15 cellular contexts compared by ENCODE assay signal in the genomic region with DNA sequence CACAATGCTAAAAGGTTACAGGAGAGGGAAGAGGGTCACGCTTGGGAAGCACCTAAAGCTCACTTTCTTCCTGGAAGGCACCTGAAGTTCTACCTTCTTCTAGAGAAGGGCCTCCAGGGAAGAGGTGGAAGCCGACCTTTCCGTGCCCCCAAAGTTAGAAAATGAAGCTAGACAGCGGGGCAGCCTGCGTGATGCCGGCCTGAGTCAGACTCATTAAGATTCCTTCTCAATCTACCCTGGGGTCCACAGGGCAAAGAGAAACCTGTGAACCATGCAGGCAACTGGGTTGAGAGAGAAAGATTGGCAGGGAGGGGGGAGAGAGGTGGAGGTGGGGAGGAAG. TPM values are rescaled to one million over a fixed set of nuclear protein-coding genes. Genes with fewer than 3 reads are reported as not detected.
DNase-seq lines count a peak whose midpoint lies in the region; ATAC-seq, FAIRE-seq and TF ChIP-seq lines count a peak whose summit lies in the region.
"Had no signal": no experiment of that assay in that cellular context is flagged by ENCODE, and none has a peak within 500 bp of the region (broad histone marks: within the 10 kb centered on the region; RNA-seq: fewer than 3 reads in every experiment).

No MANE protein-coding gene starts in this region.

- in situ Hi-C loops in IMR-90 (cut with MboI; ENCODE audit: low sequenced_read_pairs): no loop called here
- in situ Hi-C loops in GM12878 (cut with MboI): loop anchor here (10.0 kb wide), 1 partner anchor 60 kb away; the partner anchor contains the start of gene CCDC167

- H3K4ac ChIP-seq in IMR-90 (ENCODE audit: low read depth, low read length): peak overlapping the region; percentile 84

- BruUV-seq in IMR-90 (replicated peaks; lab: Mats Ljungman, UMichigan) (no TSS peak), GM12878 (replicated peaks; lab: Mats Ljungman, UMichigan) (no TSS peak)

- H3K79me2 ChIP-seq in GM12878 (ENCODE audit: control insufficient read depth, insufficient read depth, low read length): peaks cover 61% of the 10 kb centered on the region

- H3K4me2 ChIP-seq in IMR-90 (ENCODE audit: low read depth, low read length) (peak overlapping the region; percentile 56; the same call in 1 of the 2 replicates), GM12878 (ENCODE audit: control insufficient read depth, insufficient read depth) (peak overlapping the region; percentile 56)

- no peak overlapping the region for H3K9ac ChIP-seq in IMR-90 (ENCODE audit: low read depth, low read length)
- H3K9ac ChIP-seq in GM12878 (ENCODE audit: control insufficient read depth, insufficient read depth, low read length): peak overlapping the region; percentile 86

- TF ChIP-seq EP300 in GM12878 (IDR thresholded peaks at IDR 0.05; ENCODE audit: borderline replicate concordance in 1 of 2, control insufficient read depth in 1 of 2, low read depth in 2 of 2, low read length in 2 of 2): no peak

- peak overlapping the region; percentile 73 for H4K91ac ChIP-seq in IMR-90 (ENCODE audit: insufficient read depth, low read depth, low read length)

- peak overlapping the region in 1 of 2 experiments; percentile 78; a peak in 2 of 4 replicates for H4K8ac ChIP-seq in IMR-90 (ENCODE audit: low read depth in 2 of 2, low read length in 2 of 2)

- TF ChIP-seq POLR2A in IMR-90 (IDR thresholded peaks at IDR 0.05; ENCODE audit: low read depth, low read length) (no peak), GM12878 (IDR thresholded peaks at IDR 0.05; ENCODE audit: low read depth, low read length) (no peak)

- intact Hi-C loops in IMR-90 (cut with micrococcal nuclease) (no loop called here), GM12878 (cut with micrococcal nuclease; ENCODE audit: unreplicated experiment) (loop anchor here (2.0 to 10.0 kb wide), 2 partner anchors 58 to 400 kb away; no protein-coding TSS in a partner anchor)

- no peak overlapping the region for H2AFZ ChIP-seq in IMR-90 (replicated peaks; ENCODE audit: low read length, poor library complexity)
- no peak overlapping the region for H2AFZ ChIP-seq in GM12878 (ENCODE audit: control insufficient read depth, low read depth, low read length)

- no peak for TF ChIP-seq CTCF in IMR-90 (conservative IDR thresholded peaks at IDR 0.05; ENCODE audit: low read depth, low read length)
- no peak for TF ChIP-seq CTCF in GM12878 (IDR thresholded peaks at IDR 0.05 in 2 of 3, conservative IDR thresholded peaks at IDR 0.05 in 1 of 3; ENCODE audit: control insufficient read depth in 2 of 3, extremely low read depth in 1 of 3, insufficient read depth in 1 of 3, low read depth in 3 of 3, low read length in 3 of 3)

- H2AK9ac ChIP-seq in IMR-90 (replicated peaks; ENCODE audit: low read depth, low read length, poor library complexity): peak overlapping the region; percentile 4

- CTCF ChIA-PET in IMR-90 (lab: Yijun Ruan, JAX) (interaction anchor here (1.3 kb wide), 1 partner anchor 11 kb away, joined by 3 read pairs; no protein-coding TSS in a partner anchor), GM12878 (lab: Yijun Ruan, JAX) (interaction anchor here (1.5 to 18.7 kb wide), 5 partner anchors 8 to 67 kb away, joined by 4 to 590 read pairs (median 8); no protein-coding TSS in a partner anchor)

- H3K4me3 ChIP-seq in IMR-90 (ENCODE audit: insufficient read depth, low read depth, low read length) (no peak overlapping the region), GM12878 (peak overlapping the region; percentile 81)
- H3K4me3 ChIP-seq: gastroesophageal sphincter, right lobe of liver had no signal

- peak; percentile 30 for ATAC-seq in IMR-90 (ENCODE audit: low read depth)
- peak; percentile 8 for ATAC-seq in GM12878
- ATAC-seq in HG02938 (IDR thresholded peaks at IDR 0.05; ENCODE audit: unreplicated experiment): no peak
- no peak for ATAC-seq in HG02870 (IDR thresholded peaks at IDR 0.05; ENCODE audit: unreplicated experiment)
- ATAC-seq: gastroesophageal sphincter, right lobe of liver had no signal

- peaks cover 15% of the 10 kb centered on the region for H3K4me1 ChIP-seq in IMR-90 (ENCODE audit: control insufficient read depth, insufficient read depth, low read length)
- H3K4me1 ChIP-seq in GM12878 (ENCODE audit: control insufficient read depth, insufficient read depth, low read length): peaks cover 86% of the 10 kb centered on the region
- H3K4me1 ChIP-seq: right lobe of liver had no signal

- WGBS in IMR-90 (ENCODE audit: extremely low coverage in 2 of 2, insufficient read length in 1 of 2), 2 experiments: no CpG with 5 or more reads among the region's 6 CpGs
- 1% methylated on average over 6 of the region's 6 CpGs for WGBS in GM12878 (ENCODE audit: insufficient coverage, insufficient replicate concordance, low lambda C conversion rate, missing lambda C conversion rate)

- SMC1A ChIA-PET in GM12878 (lab: Charles Lee; ENCODE audit: uncharacterized antibody, unreplicated experiment): interaction anchor here (0.7 to 15.4 kb wide), 7 partner anchors 9 to 67 kb away, joined by 3 to 232 read pairs (median 16); no protein-coding TSS in a partner anchor

- no peaks in the 10 kb centered on the region for H3K79me1 ChIP-seq in IMR-90 (ENCODE audit: low read depth in 1 of 2, low read length in 2 of 2)

- TF ChIP-seq RAD21 in IMR-90 (IDR thresholded peaks at IDR 0.05; ENCODE audit: low read length) (no peak), GM12878 (IDR thresholded peaks at IDR 0.05; ENCODE audit: insufficient read depth, low read depth, low read length) (no peak)

- peak overlapping the region; percentile 36; the same call in 1 of the 2 replicates for H3K14ac ChIP-seq in IMR-90 (replicated peaks; ENCODE audit: low read depth, low read length)

- no peaks in the 10 kb centered on the region for H3K9me3 ChIP-seq in IMR-90 (ENCODE audit: control insufficient read depth, insufficient read depth, low read length)
- H3K9me3 ChIP-seq in GM12878 (replicated peaks; ENCODE audit: control insufficient read depth, insufficient read depth, low read length): no peaks in the 10 kb centered on the region
- H3K9me3 ChIP-seq: gastroesophageal sphincter, right lobe of liver had no signal

- H3K23ac ChIP-seq in IMR-90 (ENCODE audit: low read depth, low read length): peak overlapping the region; percentile 58; the same call in 1 of the 2 replicates

- H4K5ac ChIP-seq in IMR-90 (ENCODE audit: low read depth, low read length): no peak overlapping the region; the same call in 1 of the 2 replicates

- POLR2A ChIA-PET in IMR-90 (lab: Charles Lee; ENCODE audit: unreplicated experiment) (no interaction called here), GM12878 (lab: Charles Lee) (interaction anchor here (0.6 to 6.9 kb wide), 11 partner anchors 10 to 873 kb away, joined by 3 to 73 read pairs (median 5); no protein-coding TSS in a partner anchor)

- FAIRE-seq in GM12878 (lab: Jason Lieb, UNC): no peak
- FAIRE-seq: urothelium cell line had no signal

- peak overlapping the region; percentile 54; the same call in 2 of the 3 replicates for H2BK15ac ChIP-seq in IMR-90 (ENCODE audit: low read depth, low read length)

- H4K20me1 ChIP-seq in IMR-90 (ENCODE audit: insufficient read depth, low read length) (no peaks in the 10 kb centered on the region; the same call in 1 of the 2 replicates), GM12878 (ENCODE audit: control insufficient read depth, insufficient read depth) (no peaks in the 10 kb centered on the region)

- H2BK120ac ChIP-seq in IMR-90 (ENCODE audit: low read depth, low read length): peak overlapping the region; percentile 90

- peaks cover 7% of the 10 kb centered on the region; the same call in 1 of the 2 replicates for H3K9me1 ChIP-seq in IMR-90 (ENCODE audit: insufficient read depth, low read length)

- DNase-seq in ELR (ENCODE audit: low read depth): peak; percentile 83
- peak; percentile 66 for DNase-seq in IMR-90
- no peak for DNase-seq in GM12878 (ENCODE audit: low read depth, low spot score)
- peak; percentile 84 for DNase-seq in renal cortical epithelial cell (ENCODE audit: low read depth)
- DNase-seq in HUDEP-2 (lab: John Stamatoyannopoulos, UW; ENCODE audit: unreplicated experiment in 76 of 76): no peak
- DNase-seq: activated CD4-positive, alpha-beta T cell treated with anti-CD3 and anti-CD28 coated beads for 4 hours; activated naive CD4-positive, alpha-beta T cell treated with Interleukin-2 at 50 U/mL for 16 hours; DND-41; midbrain; NCI-H510A; right lobe of liver had no signal

- peak overlapping the region; percentile 69 for H2AK5ac ChIP-seq in IMR-90 (ENCODE audit: low read depth, low read length)

- H3K27ac ChIP-seq in IMR-90 (ENCODE audit: insufficient read depth, low read length) (no peak overlapping the region), GM12878 (ENCODE audit: control insufficient read depth, insufficient read depth) (peak overlapping the region; percentile 91)
- H3K27ac ChIP-seq: gastroesophageal sphincter, right lobe of liver had no signal

- 0 out of 2 replicates have a peak overlapping the region, but pooled peaks have one; percentile 26 for H3K56ac ChIP-seq in IMR-90 (ENCODE audit: extremely low read depth, insufficient read depth, low read length)

- RAD21 ChIA-PET in GM12878 (lab: Charles Lee; ENCODE audit: unreplicated experiment): interaction anchor here (0.9 to 9.3 kb wide), 7 partner anchors 9 to 1029 kb away, joined by 3 to 174 read pairs (median 15); no protein-coding TSS in a partner anchor

- H2BK5ac ChIP-seq in IMR-90 (ENCODE audit: low read depth, low read length, poor library complexity, severe bottlenecking): no peak overlapping the region

- H2BK20ac ChIP-seq in IMR-90 (ENCODE audit: low read depth, low read length): peak overlapping the region; percentile 94

- peak overlapping the region; percentile 74; the same call in 1 of the 2 replicates for H3K18ac ChIP-seq in IMR-90 (ENCODE audit: low read depth, low read length)

- dilution Hi-C loops in IMR-90 (cut with HindIII; ENCODE audit: low sequenced_read_pairs, unreplicated experiment): no loop called here

- H3K27me3 ChIP-seq in IMR-90 (ENCODE audit: control insufficient read depth, insufficient read depth, low read length) (peaks cover 6% of the 10 kb centered on the region), GM12878 (replicated peaks in 1 of 2; ENCODE audit: control insufficient read depth in 2 of 2, insufficient read depth in 2 of 2, low read length in 1 of 2) (no peaks in the 10 kb centered on the region)
- H3K27me3 ChIP-seq: right lobe of liver had no signal

- H3K36me3 ChIP-seq in IMR-90 (ENCODE audit: control insufficient read depth, insufficient read depth, low read length) (no peaks in the 10 kb centered on the region), GM12878 (ENCODE audit: control insufficient read depth in 2 of 2, insufficient read depth in 2 of 2, low read length in 1 of 2) (no peaks in the 10 kb centered on the region; a peak in 1 of 4 replicates)
- H3K36me3 ChIP-seq: gastroesophageal sphincter, right lobe of liver had no signal

RNA-seq across cellular contexts. Expression of gene CCDC167, which starts 54.8 kb away (rescaled TPM):
- 35.8 and 59.4 TPM in 2 replicates for total RNA-seq in IMR-90 (2012; rRNA removed)
- 78.2 and 96.8 TPM in 2 replicates for polyA plus RNA-seq in IMR-90 (2012; rRNA removed)
- 69.5 and 225 TPM in 2 replicates for polyA plus RNA-seq in IMR-90 (2012; cell fraction: cytosol; rRNA removed)
- polyA plus RNA-seq in IMR-90 (2012; cell fraction: nucleus; rRNA removed; ENCODE audit: low replicate concordance): 17.6 and 35.1 TPM in 2 replicates
- total RNA-seq in GM12878 (2013; cell fraction: nucleolus; rRNA removed): 8.5 and 9.7 TPM in 2 replicates
- 92.6 and 102 TPM in 2 replicates for total RNA-seq in GM12878 (2014; rRNA removed)
- total RNA-seq in GM12878 (2014; rRNA removed; fragmentation: Illumina TruSeq; extraction: Trizol): 103 and 110 TPM in 2 replicates
- 70.8 and 74.9 TPM in 2 replicates for total RNA-seq in GM12878 (2021)
- polyA plus RNA-seq in GM12878 (2011; ENCODE audit: low read depth): 76.2 TPM
- 84.1 and 109 TPM in 2 replicates for polyA plus RNA-seq in GM12878 (2011; rRNA removed)
- polyA plus RNA-seq in GM12878 (2011; cell fraction: cytosol; rRNA removed): 165 and 304 TPM in 2 replicates
- 77.8 and 96.7 TPM in 2 replicates for polyA plus RNA-seq in GM12878 (2011; cell fraction: nucleus; rRNA removed)
- polyA plus RNA-seq in GM12878 (2012): 92.0 and 93.8 TPM in 2 replicates
- 133 and 200 TPM in 2 replicates for polyA plus RNA-seq in GM12878 (2014; fragmentation: Illumina TruSeq; extraction: Trizol)
- polyA plus RNA-seq in GM12878 (2014; fragmentation: Nextera tagmentation; extraction: Ambion mirVana): 100 to 1,000 TPM; 323 to 380 TPM
- polyA plus RNA-seq in GM12878 (2014; rRNA removed): 99.5 and 99.6 TPM in 2 replicates
- polyA plus RNA-seq in GM12878 (2016; fragmentation: Nextera tagmentation; extraction: Ambion mirVana): 100 to 1,000 TPM; 165 to 180 TPM
- polyA minus RNA-seq in GM12878 (2011; rRNA and poly(A)+ RNA removed): 31.0 and 53.2 TPM in 2 replicates
- 21.2 and 21.5 TPM in 2 replicates for polyA minus RNA-seq in GM12878 (2011; cell fraction: cytosol; rRNA and poly(A)+ RNA removed)
- 7.5 and 13.0 TPM in 2 replicates for polyA minus RNA-seq in GM12878 (2011; cell fraction: nucleus; rRNA and poly(A)+ RNA removed)
- 21.1 and 46.5 TPM in 2 replicates for total RNA-seq in renal cortical epithelial cell

Comparison
In these comparisons a context has a peak if more than half of its experiments do, and no peak if none do; other contexts are left out.
1. DNase-seq: peak in ELR (single experiment), IMR-90 (single experiment) and renal cortical epithelial cell (single experiment); none in GM12878 (single experiment) and HUDEP-2 (0 of 76).
2. ATAC-seq: peak in IMR-90 (single experiment) and GM12878 (single experiment); none in HG02938 (single experiment) and HG02870 (single experiment).